Comparison of ENCODE assay signal across 8 cellular contexts in the genomic region with DNA sequence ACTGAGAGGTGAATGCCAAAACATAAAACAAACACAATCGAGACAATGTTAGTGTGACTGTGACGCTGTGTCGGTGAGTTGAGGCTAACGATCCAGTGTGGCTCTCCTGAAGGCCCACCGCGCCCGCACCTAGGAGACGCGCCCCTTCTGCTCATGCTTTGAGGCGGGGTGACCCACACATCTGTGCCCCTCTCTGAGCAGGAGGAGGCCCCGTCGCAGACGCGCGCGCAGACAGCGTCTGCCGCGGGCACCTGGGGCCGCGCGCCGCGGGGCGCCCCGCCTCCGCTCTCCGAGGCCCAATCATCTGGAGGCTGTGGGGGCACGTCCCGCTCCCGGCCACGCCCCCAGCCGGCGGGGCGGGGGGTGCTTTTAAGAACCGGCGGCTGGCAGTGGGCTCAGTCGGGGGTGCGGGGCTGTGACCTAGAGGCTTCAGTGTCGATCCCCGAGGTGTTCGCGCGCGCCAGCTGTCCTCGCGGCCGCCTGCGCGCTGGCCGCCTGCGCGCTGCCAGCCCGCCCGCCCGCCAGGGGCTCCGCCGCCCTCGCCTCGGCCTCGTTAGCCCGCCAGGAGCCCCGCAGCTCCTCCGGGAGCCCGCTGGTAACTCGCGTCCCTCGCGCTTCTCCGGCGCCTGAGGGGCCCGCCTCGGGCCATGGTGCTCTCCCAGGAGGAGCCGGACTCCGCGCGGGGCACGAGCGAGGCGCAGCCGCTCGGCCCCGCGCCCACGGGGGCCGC. TPM values are rescaled to one million over a fixed set of nuclear protein-coding genes. Genes with fewer than 3 reads are reported as not detected.
DNase-seq lines count a peak whose midpoint lies in the region; ATAC-seq and TF ChIP-seq lines count a peak whose summit lies in the region.

A gene with protein sequence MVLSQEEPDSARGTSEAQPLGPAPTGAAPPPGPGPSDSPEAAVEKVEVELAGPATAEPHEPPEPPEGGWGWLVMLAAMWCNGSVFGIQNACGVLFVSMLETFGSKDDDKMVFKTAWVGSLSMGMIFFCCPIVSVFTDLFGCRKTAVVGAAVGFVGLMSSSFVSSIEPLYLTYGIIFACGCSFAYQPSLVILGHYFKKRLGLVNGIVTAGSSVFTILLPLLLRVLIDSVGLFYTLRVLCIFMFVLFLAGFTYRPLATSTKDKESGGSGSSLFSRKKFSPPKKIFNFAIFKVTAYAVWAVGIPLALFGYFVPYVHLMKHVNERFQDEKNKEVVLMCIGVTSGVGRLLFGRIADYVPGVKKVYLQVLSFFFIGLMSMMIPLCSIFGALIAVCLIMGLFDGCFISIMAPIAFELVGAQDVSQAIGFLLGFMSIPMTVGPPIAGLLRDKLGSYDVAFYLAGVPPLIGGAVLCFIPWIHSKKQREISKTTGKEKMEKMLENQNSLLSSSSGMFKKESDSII (plus strand): TSS at position 398 of the 730 bp plus-strand sequence. CDS start 250 bp downstream, at position 648.

- WGBS in ovary, 3 donors, result 0 to 1% (median 1%) methylated on average over 51 to 86 of the region's 86 CpGs
- 1% methylated on average over 28 of the region's 86 CpGs; no CpG with 5 or more reads in 1 of the 2 donors for WGBS in transverse colon (ENCODE audit: low coverage in 1 of 2), 2 donors

- TF ChIP-seq CTCF in ovary (IDR thresholded peaks at IDR 0.05) (no peak), transverse colon (IDR thresholded peaks at IDR 0.05) (no peak)

- no peaks in the 10 kb centered on the region for H3K9me3 ChIP-seq in ovary
- H3K9me3 ChIP-seq in transverse colon, result no peaks in the 10 kb centered on the region

- H3K4me3 Mint-ChIP-seq in IgD-negative memory B cell, result peak within 1 kb of the TSS; percentile 84 to 98 (median 94)

- peak; percentile 63 for DNase-seq in DMS79 (lab: John Stamatoyannopoulos, UW)
- DNase-seq in activated effector memory CD4-positive, alpha-beta T cell treated with anti-CD3 and anti-CD28 coated beads, Interleukin-2, amount 50 U/mL, for 16 hours, result peak; percentile 92
- peak; percentile 83 for DNase-seq in glomerular visceral epithelial cell (ENCODE audit: extremely low spot score)
- peak; percentile 71 to 84 (median 77) for DNase-seq in ovary
- DNase-seq in transverse colon, result peak; percentile 71

- ATAC-seq in GM21529 (IDR thresholded peaks at IDR 0.05; ENCODE audit: unreplicated experiment), result peak; percentile 83

- peaks cover 10 to 17% (median 17%) of the 10 kb centered on the region in 3 donors for H3K4me1 Mint-ChIP-seq in IgD-negative memory B cell

- H3K36me3 ChIP-seq in ovary (no peaks in the 10 kb centered on the region), transverse colon (no peaks in the 10 kb centered on the region)

- no peaks in the 10 kb centered on the region for H3K9me3 Mint-ChIP-seq in IgD-negative memory B cell

- H3K27ac ChIP-seq in ovary, result peak within 1 kb of the TSS in 1 of 2 donors; percentile 57
- peak within 1 kb of the TSS in 3 of 4 donors; percentile 27 to 60 (median 44) for H3K27ac ChIP-seq in transverse colon

- H3K27me3 Mint-ChIP-seq in IgD-negative memory B cell, result peaks cover 17% of the 10 kb centered on the region

- TF ChIP-seq EP300 in ovary (IDR thresholded peaks at IDR 0.05) (no peak), transverse colon (IDR thresholded peaks at IDR 0.05; ENCODE audit: low read depth) (no peak)

- no peaks in the 10 kb centered on the region for H3K27me3 ChIP-seq in ovary
- peaks cover 46% of the 10 kb centered on the region for H3K27me3 ChIP-seq in transverse colon

- H3K36me3 Mint-ChIP-seq in IgD-negative memory B cell, result no peaks in the 10 kb centered on the region

- TF ChIP-seq POLR2A in Raji (IDR thresholded peaks at IDR 0.05; ENCODE audit: insufficient read depth, low read depth, low read length), result 0 out of 2 replicates have a peak, but pooled peaks have one; percentile 16
- TF ChIP-seq POLR2A in ovary (IDR thresholded peaks at IDR 0.05), result peak; percentile 57
- TF ChIP-seq POLR2A in transverse colon (IDR thresholded peaks at IDR 0.05), result peak; percentile 11

- H3K27ac Mint-ChIP-seq in IgD-negative memory B cell, result peak within 1 kb of the TSS in 2 of 3 donors; percentile 9 to 40

- in situ Hi-C loops in transverse colon (cut with MboI; ENCODE audit: low pct_ligation_motif_present in 1 of 4, low pct_unique_long_range_greater_than_20kb in 1 of 4, low sequenced_read_pairs in 3 of 4), result no loop called here

- intact Hi-C loops in ovary (cut with DNase I) (loop anchor here in 1 of 4 donors (10.0 kb wide), 1 partner anchor 578 kb away; no protein-coding TSS in a partner anchor), transverse colon (cut with DNase I; ENCODE audit: low total_unique reads) (no loop called here)

- H3K4me3 ChIP-seq in ovary (peak within 1 kb of the TSS; percentile 53), transverse colon (peak within 1 kb of the TSS; percentile 56 to 95 (median 66))

- H3K4me1 ChIP-seq in ovary (ENCODE audit: insufficient read depth), result no peaks in the 10 kb centered on the region
- H3K4me1 ChIP-seq in transverse colon, result peaks cover 0 to 16% (median 10%) of the 10 kb centered on the region in 4 donors

RNA-seq across cellular contexts. Expression of the gene that starts here (rescaled TPM):
- polyA plus RNA-seq in IgD-negative memory B cell (1.2 TPM), ovary (under 1 TPM; 0.80 to 0.98 TPM)
- total RNA-seq in ovary (10 to 100 TPM in 1 of 7 donors, 1 to 10 TPM in 6; 3.6 to 10.8 (median 4.6) TPM), transverse colon (1 to 10 TPM; 1.5 to 8.9 (median 4.2) TPM)
